Comparison of ENCODE assay signal across 1 cellular context in genomic region chr7:129664029-129665012, GRCh38.
TF ChIP-seq lines count a peak whose summit lies in the region.

No MANE protein-coding gene starts in this region.

TF ChIP-seq in HCT116, 20 proteins besides CTCF, POLR2A, EP300 and RAD21:
- TF ChIP-seq EZH2phosphoT487 (IDR thresholded peaks at IDR 0.05; ENCODE audit: borderline replicate concordance) (no peak), SIN3A (IDR thresholded peaks at IDR 0.05; ENCODE audit: low read depth) (0 out of 2 replicates have a peak, but pooled peaks have one; percentile 19), ATF3 (IDR thresholded peaks at IDR 0.05) (0 out of 2 replicates have a peak, but pooled peaks have one; percentile 40)
